In the genomic region with DNA sequence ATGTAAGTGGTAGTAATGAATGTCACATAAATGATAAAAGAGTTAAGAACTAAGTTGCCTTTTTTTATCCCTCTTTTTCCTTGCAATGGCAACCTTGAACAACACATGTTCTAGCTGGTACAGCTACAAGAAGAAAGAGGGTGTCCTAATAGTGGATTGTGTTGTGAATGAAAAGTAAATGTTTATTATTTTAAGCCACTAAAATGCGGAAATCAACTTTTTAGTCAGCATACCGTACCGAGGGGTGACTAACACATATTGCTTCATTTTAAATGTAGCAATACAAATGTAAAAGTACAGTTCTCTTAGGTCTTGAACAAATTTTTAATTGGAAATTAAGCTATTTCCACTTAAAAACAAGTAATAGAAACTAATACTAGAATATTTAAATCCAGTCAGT, we compare ENCODE assay signal across 14 cellular contexts. TPM values are rescaled to one million over a fixed set of nuclear protein-coding genes. Genes with fewer than 3 reads are reported as not detected.
A peak's percentile ranks its signal among the peaks of the same experiment; 100 is the strongest.
DNase-seq lines count a peak whose midpoint lies in the region; ATAC-seq and TF ChIP-seq lines count a peak whose summit lies in the region.
"Had no signal": no experiment of that assay in that cellular context is flagged by ENCODE, and none has a peak within 500 bp of the region (broad histone marks: within the 10 kb centered on the region; RNA-seq: fewer than 3 reads in every experiment).

No MANE protein-coding gene starts in this region.

- H3K4me1 Mint-ChIP-seq in MCF 10A (ENCODE audit: insufficient read depth, unreplicated experiment) = peaks cover 12% of the 10 kb centered on the region
- H3K4me1 Mint-ChIP-seq in mesothelial cell of epicardium = no peaks in the 10 kb centered on the region
- H3K4me1 Mint-ChIP-seq in activated naive CD8-positive, alpha-beta T cell treated with anti-CD3 and anti-CD28 coated beads for 36 hours = peaks cover 11% of the 10 kb centered on the region

- CTCF ChIA-PET in MCF 10A (lab: Yijun Ruan, JAX) (interaction anchor here (0.6 to 5.3 kb wide), 14 partner anchors 9 to 114 kb away, joined by 3 to 67 read pairs (median 4); a partner anchor contains a TSS), PC-3 (lab: Charles Lee) (no interaction called here)

- H3K27ac Mint-ChIP-seq in MCF 10A (ENCODE audit: low read depth, unreplicated experiment) (peak overlapping the region; percentile 90), mesothelial cell of epicardium (no peak overlapping the region)
- no peak overlapping the region for H3K27ac Mint-ChIP-seq in activated naive CD8-positive, alpha-beta T cell treated with anti-CD3 and anti-CD28 coated beads for 36 hours
- H3K27ac Mint-ChIP-seq: type B pancreatic cell had no signal

- ATAC-seq in PC-3 = no peak

- TF ChIP-seq CTCF in MCF 10A (IDR thresholded peaks at IDR 0.05; ENCODE audit: unreplicated experiment) = no peak
- TF ChIP-seq CTCF in breast epithelium (IDR thresholded peaks at IDR 0.05) = no peak
- no peak for TF ChIP-seq CTCF in PC-3 (conservative IDR thresholded peaks at IDR 0.05; ENCODE audit: low read depth, low read length)
- TF ChIP-seq CTCF in epithelial cell of esophagus (IDR thresholded peaks at IDR 0.05; ENCODE audit: insufficient read depth, low read depth, low read length, missing control alignments) = no peak
- no peak for TF ChIP-seq CTCF in mesothelial cell of epicardium (IDR thresholded peaks at IDR 0.05; ENCODE audit: unreplicated experiment)
- TF ChIP-seq CTCF in left ventricle myocardium inferior (IDR thresholded peaks at IDR 0.05; ENCODE audit: borderline replicate concordance) = no peak

- no peaks in the 10 kb centered on the region for H3K79me2 ChIP-seq in PC-3 (ENCODE audit: low read length)

- no peak overlapping the region for H3K4me3 ChIP-seq in breast epithelium
- no peak overlapping the region for H3K4me3 ChIP-seq in PC-3 (ENCODE audit: low read length)
- H3K4me3 ChIP-seq in epithelial cell of esophagus (ENCODE audit: low read length) = no peak overlapping the region
- no peak overlapping the region for H3K4me3 ChIP-seq in left ventricle myocardium inferior

- BruUV-seq in MCF 10A (replicated peaks; lab: Mats Ljungman, UMichigan) = no TSS peak
- BruUV-seq in PC-3 (replicated peaks; lab: Mats Ljungman, UMichigan) = no TSS peak

- H2AFZ ChIP-seq in PC-3 (ENCODE audit: low read length) = 0 out of 2 replicates have a peak overlapping the region, but pooled peaks have one; percentile 31

- H3K27me3 Mint-ChIP-seq in MCF 10A (ENCODE audit: insufficient read depth, unreplicated experiment) = no peaks in the 10 kb centered on the region
- H3K27me3 Mint-ChIP-seq in mesothelial cell of epicardium (ENCODE audit: low read depth) = peaks cover 2% of the 10 kb centered on the region
- no peaks in the 10 kb centered on the region for H3K27me3 Mint-ChIP-seq in activated naive CD8-positive, alpha-beta T cell treated with anti-CD3 and anti-CD28 coated beads for 36 hours

- H3F3A ChIP-seq in PC-3 (ENCODE audit: low read length, unreplicated experiment) = no peaks in the 10 kb centered on the region

- H3K27me3 ChIP-seq in breast epithelium = no peaks in the 10 kb centered on the region
- H3K27me3 ChIP-seq in PC-3 (ENCODE audit: low read length) = no peaks in the 10 kb centered on the region
- H3K27me3 ChIP-seq in left ventricle myocardium inferior (ENCODE audit: low read depth) = no peaks in the 10 kb centered on the region

- no peak overlapping the region for H3K27ac ChIP-seq in breast epithelium
- no peak overlapping the region for H3K27ac ChIP-seq in PC-3 (ENCODE audit: low read length)
- no peak overlapping the region for H3K27ac ChIP-seq in left ventricle myocardium inferior (replicated peaks)
- H3K27ac ChIP-seq: 22Rv1 had no signal

- peak; percentile 82 for DNase-seq in MCF 10A (ENCODE audit: unreplicated experiment)
- no peak for DNase-seq in breast epithelium (ENCODE audit: low spot score in 2 of 2)
- no peak for DNase-seq in PC-3
- DNase-seq in epithelial cell of esophagus (ENCODE audit: low read depth) = peak; percentile 84
- DNase-seq in NCI-H748 treated with DMSO at 0.1 percent for 48 hours (lab: John Stamatoyannopoulos, UW) = no peak
- DNase-seq in mesothelial cell of epicardium (ENCODE audit: low spot score in 2 of 2, unreplicated experiment in 2 of 2) = no peak
- DNase-seq in left ventricle myocardium inferior = no peak
- no peak for DNase-seq in activated naive CD8-positive, alpha-beta T cell treated with anti-CD3 and anti-CD28 coated beads for 36 hours
- DNase-seq: activated CD4-positive, alpha-beta T cell treated with anti-CD3 and anti-CD28 coated beads for 1 hour; activated T-cell treated with anti-CD3 and anti-CD28 coated beads, Interleukin-2, amount 50 U/mL, for 48 hours; H7; SW 1271 had no signal

- intact Hi-C loops in MCF 10A (cut with micrococcal nuclease) = loop anchor here (1.0 kb wide), 4 partner anchors 17 to 390 kb away; a partner anchor contains a TSS
- intact Hi-C loops in breast epithelium (cut with DNase I; ENCODE audit: low total_unique reads) = no loop called here
- intact Hi-C loops in PC-3 (cut with micrococcal nuclease) = loop anchor here (1.0 kb wide), 2 partner anchors 21 to 52 kb away; no protein-coding TSS in a partner anchor
- intact Hi-C loops in left ventricle myocardium inferior (cut with micrococcal nuclease) = no loop called here

- H3K4me3 Mint-ChIP-seq in MCF 10A (ENCODE audit: unreplicated experiment) (peak overlapping the region; percentile 30), mesothelial cell of epicardium (no peak overlapping the region)
- H3K4me3 Mint-ChIP-seq in activated naive CD8-positive, alpha-beta T cell treated with anti-CD3 and anti-CD28 coated beads for 36 hours = no peak overlapping the region
- H3K4me3 Mint-ChIP-seq: type B pancreatic cell had no signal

- TF ChIP-seq POLR2A in breast epithelium (IDR thresholded peaks at IDR 0.05) = no peak

- H3K4me1 ChIP-seq in breast epithelium (no peaks in the 10 kb centered on the region), PC-3 (ENCODE audit: insufficient read depth, low read length) (no peaks in the 10 kb centered on the region), left ventricle myocardium inferior (peaks cover 6% of the 10 kb centered on the region)

- H3K36me3 ChIP-seq in breast epithelium (no peaks in the 10 kb centered on the region), PC-3 (ENCODE audit: low read depth, low read length) (no peaks in the 10 kb centered on the region), left ventricle myocardium inferior (no peaks in the 10 kb centered on the region)

- no peaks in the 10 kb centered on the region for H3K9me3 ChIP-seq in breast epithelium
- H3K9me3 ChIP-seq in PC-3 (ENCODE audit: low read length) = no peaks in the 10 kb centered on the region
- H3K9me3 ChIP-seq in left ventricle myocardium inferior (replicated peaks) = no peaks in the 10 kb centered on the region

- H3K36me3 Mint-ChIP-seq in MCF 10A (ENCODE audit: insufficient read depth, unreplicated experiment) = no peaks in the 10 kb centered on the region
- no peaks in the 10 kb centered on the region for H3K36me3 Mint-ChIP-seq in mesothelial cell of epicardium
- H3K36me3 Mint-ChIP-seq in activated naive CD8-positive, alpha-beta T cell treated with anti-CD3 and anti-CD28 coated beads for 36 hours = no peaks in the 10 kb centered on the region
- H3K36me3 Mint-ChIP-seq: type B pancreatic cell had no signal

- H3K9me2 ChIP-seq in PC-3 (replicated peaks; ENCODE audit: low read length) = no peaks in the 10 kb centered on the region

- no peaks in the 10 kb centered on the region for H4K20me1 ChIP-seq in PC-3 (ENCODE audit: low read length)

- no peak overlapping the region for H3K9ac ChIP-seq in PC-3 (ENCODE audit: low read length)

- no peak overlapping the region for H3K4me2 ChIP-seq in PC-3 (ENCODE audit: low read length)

- POLR2A ChIA-PET in MCF 10A (lab: Yijun Ruan, JAX) (interaction anchor here (0.5 to 9.8 kb wide), 15 partner anchors 9 to 114 kb away, joined by 3 to 141 read pairs (median 5); a partner anchor contains a TSS), PC-3 (lab: Charles Lee; ENCODE audit: unreplicated experiment) (no interaction called here)

- H3K9me3 Mint-ChIP-seq in MCF 10A (ENCODE audit: unreplicated experiment) (peaks cover 9% of the 10 kb centered on the region), mesothelial cell of epicardium (no peaks in the 10 kb centered on the region)
- no peaks in the 10 kb centered on the region for H3K9me3 Mint-ChIP-seq in activated naive CD8-positive, alpha-beta T cell treated with anti-CD3 and anti-CD28 coated beads for 36 hours
- H3K9me3 Mint-ChIP-seq: type B pancreatic cell had no signal

RNA-seq across cellular contexts. Expression of a gene that starts 17.7 kb away (rescaled TPM):
- total RNA-seq in MCF 10A (2022) (38.4 and 39.7 TPM in 2 replicates), breast epithelium (10 to 100 TPM; 20.2 to 36.1 (median 23.6) TPM), PC-3 (2014; rRNA removed) (21.3 and 34.6 TPM in 2 replicates), mesothelial cell of epicardium (15.3 to 15.5 TPM (median 15.4 TPM) in 3 replicates), left ventricle myocardium inferior (9.6 TPM)
- 10 to 100 TPM; 19.1 to 22.4 TPM for total RNA-seq in activated naive CD8-positive, alpha-beta T cell treated with anti-CD3 and anti-CD28 coated beads for 36 hours

Comparison
In these comparisons a context has a peak if more than half of its experiments do, and no peak if none do; other contexts are left out.
1. DNase-seq: peak in MCF 10A (single experiment) and epithelial cell of esophagus (single experiment); none in breast epithelium (0 of 2), PC-3 (single experiment), NCI-H748 treated with DMSO at 0.1 percent for 48 hours (single experiment), mesothelial cell of epicardium (0 of 2), left ventricle myocardium inferior (single experiment) and activated naive CD8-positive, alpha-beta T cell treated with anti-CD3 and anti-CD28 coated beads for 36 hours (single experiment).
2. intact Hi-C loops: an anchor here in MCF 10A (1.0 kb wide) and PC-3 (1.0 kb wide); none called in breast epithelium and left ventricle myocardium inferior.